ENCODE assay signal across 2 cellular contexts in the genomic region with DNA sequence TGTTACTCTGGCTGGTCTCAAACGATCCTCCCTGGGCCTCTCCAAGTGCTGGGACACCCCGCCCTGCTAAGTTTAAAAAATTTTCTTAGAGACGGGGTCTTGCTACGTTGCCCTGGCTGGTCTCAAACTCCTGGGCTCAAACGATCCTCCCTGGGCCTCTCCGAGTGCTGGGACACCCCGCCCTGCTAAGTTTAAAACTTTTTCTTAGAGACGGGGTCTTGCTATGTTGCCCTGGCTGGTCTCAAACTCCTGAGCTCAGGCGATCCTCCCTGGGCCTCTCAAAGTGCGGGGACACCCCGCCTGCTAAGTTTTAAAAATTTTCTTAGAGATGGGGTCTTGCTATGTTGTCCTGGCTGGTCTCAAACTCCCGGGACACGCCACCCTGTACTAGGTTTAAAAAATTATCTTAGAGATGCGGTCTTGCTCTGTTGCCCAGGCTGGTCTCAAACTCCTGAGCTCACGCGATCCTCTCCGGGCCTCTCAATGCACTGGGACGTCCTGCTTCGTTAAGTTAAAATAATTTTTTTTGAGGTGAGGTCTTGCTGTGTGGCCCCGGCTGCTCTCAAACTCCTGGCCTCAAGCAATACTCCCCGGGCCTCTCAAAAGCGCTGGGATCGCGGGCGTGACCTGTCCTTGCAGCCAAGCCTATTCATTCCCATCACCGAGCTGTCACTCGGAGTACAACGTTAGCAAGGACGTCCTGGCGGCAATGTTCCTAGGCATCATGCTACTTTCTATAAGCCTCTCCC.
TF ChIP-seq lines count a peak whose summit lies in the region.

No MANE protein-coding gene starts in this region.

TF ChIP-seq in GM12878, 131 proteins besides CTCF, POLR2A, EP300 and RAD21:
- TF ChIP-seq GABPA (IDR thresholded peaks at IDR 0.05; ENCODE audit: low read depth), result no peak
- TF ChIP-seq ZNF217 (IDR thresholded peaks at IDR 0.05), result no peak
- TF ChIP-seq NBN (IDR thresholded peaks at IDR 0.05), result no peak
- TF ChIP-seq IRF4 (IDR thresholded peaks at IDR 0.05; ENCODE audit: low read depth, low read length), result no peak
- TF ChIP-seq, protein P1, sequence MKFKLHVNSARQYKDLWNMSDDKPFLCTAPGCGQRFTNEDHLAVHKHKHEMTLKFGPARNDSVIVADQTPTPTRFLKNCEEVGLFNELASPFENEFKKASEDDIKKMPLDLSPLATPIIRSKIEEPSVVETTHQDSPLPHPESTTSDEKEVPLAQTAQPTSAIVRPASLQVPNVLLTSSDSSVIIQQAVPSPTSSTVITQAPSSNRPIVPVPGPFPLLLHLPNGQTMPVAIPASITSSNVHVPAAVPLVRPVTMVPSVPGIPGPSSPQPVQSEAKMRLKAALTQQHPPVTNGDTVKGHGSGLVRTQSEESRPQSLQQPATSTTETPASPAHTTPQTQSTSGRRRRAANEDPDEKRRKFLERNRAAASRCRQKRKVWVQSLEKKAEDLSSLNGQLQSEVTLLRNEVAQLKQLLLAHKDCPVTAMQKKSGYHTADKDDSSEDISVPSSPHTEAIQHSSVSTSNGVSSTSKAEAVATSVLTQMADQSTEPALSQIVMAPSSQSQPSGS (IDR thresholded peaks at IDR 0.05; ENCODE audit: low read length), result no peak
- no peak for TF ChIP-seq IRF3 (IDR thresholded peaks at IDR 0.05)
- TF ChIP-seq EED (IDR thresholded peaks at IDR 0.05; ENCODE audit: low read depth), result no peak
- peak; percentile 5; the same call in 1 of the 2 replicates for TF ChIP-seq POLR2AphosphoS5 (IDR thresholded peaks at IDR 0.05; ENCODE audit: low read length)
- TF ChIP-seq JUNB (IDR thresholded peaks at IDR 0.05), result no peak

TF ChIP-seq in liver, 16 proteins besides CTCF, POLR2A, EP300 and RAD21:
- no peak for TF ChIP-seq RXRA (IDR thresholded peaks at IDR 0.05)
- TF ChIP-seq FOXA2 (IDR thresholded peaks at IDR 0.05), result no peak
- TF ChIP-seq, protein P2, sequence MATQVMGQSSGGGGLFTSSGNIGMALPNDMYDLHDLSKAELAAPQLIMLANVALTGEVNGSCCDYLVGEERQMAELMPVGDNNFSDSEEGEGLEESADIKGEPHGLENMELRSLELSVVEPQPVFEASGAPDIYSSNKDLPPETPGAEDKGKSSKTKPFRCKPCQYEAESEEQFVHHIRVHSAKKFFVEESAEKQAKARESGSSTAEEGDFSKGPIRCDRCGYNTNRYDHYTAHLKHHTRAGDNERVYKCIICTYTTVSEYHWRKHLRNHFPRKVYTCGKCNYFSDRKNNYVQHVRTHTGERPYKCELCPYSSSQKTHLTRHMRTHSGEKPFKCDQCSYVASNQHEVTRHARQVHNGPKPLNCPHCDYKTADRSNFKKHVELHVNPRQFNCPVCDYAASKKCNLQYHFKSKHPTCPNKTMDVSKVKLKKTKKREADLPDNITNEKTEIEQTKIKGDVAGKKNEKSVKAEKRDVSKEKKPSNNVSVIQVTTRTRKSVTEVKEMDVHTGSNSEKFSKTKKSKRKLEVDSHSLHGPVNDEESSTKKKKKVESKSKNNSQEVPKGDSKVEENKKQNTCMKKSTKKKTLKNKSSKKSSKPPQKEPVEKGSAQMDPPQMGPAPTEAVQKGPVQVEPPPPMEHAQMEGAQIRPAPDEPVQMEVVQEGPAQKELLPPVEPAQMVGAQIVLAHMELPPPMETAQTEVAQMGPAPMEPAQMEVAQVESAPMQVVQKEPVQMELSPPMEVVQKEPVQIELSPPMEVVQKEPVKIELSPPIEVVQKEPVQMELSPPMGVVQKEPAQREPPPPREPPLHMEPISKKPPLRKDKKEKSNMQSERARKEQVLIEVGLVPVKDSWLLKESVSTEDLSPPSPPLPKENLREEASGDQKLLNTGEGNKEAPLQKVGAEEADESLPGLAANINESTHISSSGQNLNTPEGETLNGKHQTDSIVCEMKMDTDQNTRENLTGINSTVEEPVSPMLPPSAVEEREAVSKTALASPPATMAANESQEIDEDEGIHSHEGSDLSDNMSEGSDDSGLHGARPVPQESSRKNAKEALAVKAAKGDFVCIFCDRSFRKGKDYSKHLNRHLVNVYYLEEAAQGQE (IDR thresholded peaks at IDR 0.05), result no peak
- no peak for TF ChIP-seq YY1 (IDR thresholded peaks at IDR 0.05)
- TF ChIP-seq, protein P3, sequence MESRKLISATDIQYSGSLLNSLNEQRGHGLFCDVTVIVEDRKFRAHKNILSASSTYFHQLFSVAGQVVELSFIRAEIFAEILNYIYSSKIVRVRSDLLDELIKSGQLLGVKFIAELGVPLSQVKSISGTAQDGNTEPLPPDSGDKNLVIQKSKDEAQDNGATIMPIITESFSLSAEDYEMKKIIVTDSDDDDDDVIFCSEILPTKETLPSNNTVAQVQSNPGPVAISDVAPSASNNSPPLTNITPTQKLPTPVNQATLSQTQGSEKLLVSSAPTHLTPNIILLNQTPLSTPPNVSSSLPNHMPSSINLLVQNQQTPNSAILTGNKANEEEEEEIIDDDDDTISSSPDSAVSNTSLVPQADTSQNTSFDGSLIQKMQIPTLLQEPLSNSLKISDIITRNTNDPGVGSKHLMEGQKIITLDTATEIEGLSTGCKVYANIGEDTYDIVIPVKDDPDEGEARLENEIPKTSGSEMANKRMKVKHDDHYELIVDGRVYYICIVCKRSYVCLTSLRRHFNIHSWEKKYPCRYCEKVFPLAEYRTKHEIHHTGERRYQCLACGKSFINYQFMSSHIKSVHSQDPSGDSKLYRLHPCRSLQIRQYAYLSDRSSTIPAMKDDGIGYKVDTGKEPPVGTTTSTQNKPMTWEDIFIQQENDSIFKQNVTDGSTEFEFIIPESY (IDR thresholded peaks at IDR 0.05), result no peak
